ENCODE assay signal across 8 cellular contexts in genomic region chrX:150568320-150569154, GRCh38. TPM values are rescaled to one million over a fixed set of nuclear protein-coding genes. Genes with fewer than 3 reads are reported as not detected.
A peak's percentile ranks its signal among the peaks of the same experiment; 100 is the strongest.
DNase-seq lines count a peak whose midpoint lies in the region; ATAC-seq, FAIRE-seq and TF ChIP-seq lines count a peak whose summit lies in the region.

Gene MTM1 (plus strand): TSS chrX:150568621. CDS start chrX:150592615, 23,994 bp downstream.

- H3K27ac ChIP-seq in iPS-20b (ENCODE audit: low read length) (no peak within 1 kb of the TSS), skeletal muscle tissue (ENCODE audit: low read depth, low read length) (peak within 1 kb of the TSS; percentile 71)

- in situ Hi-C loops in GM18951 (cut with MboI; ENCODE audit: low sequenced_read_pairs, unreplicated experiment), result no loop called here

- TF ChIP-seq CTCF in WI38 (IDR thresholded peaks at IDR 0.05; ENCODE audit: low read depth, low read length) (no peak), bronchial epithelial cell (IDR thresholded peaks at IDR 0.05; ENCODE audit: insufficient read depth, low read length, severe bottlenecking) (no peak)

- H3K4me3 ChIP-seq in WI38 (ENCODE audit: low read depth, low read length) (peak within 1 kb of the TSS; percentile 71), bronchial epithelial cell (ENCODE audit: low read depth, low read length) (peak within 1 kb of the TSS; percentile 72), iPS-20b (ENCODE audit: low read length) (peak within 1 kb of the TSS; percentile 75), skeletal muscle tissue (ENCODE audit: low read length in 3 of 3) (peak within 1 kb of the TSS; percentile 70 to 77 (median 75))

- H3K36me3 ChIP-seq in bronchial epithelial cell (ENCODE audit: control insufficient read depth, insufficient read depth, low read length) (no peaks in the 10 kb centered on the region), iPS-20b (ENCODE audit: insufficient read depth, low read depth, low read length) (no peaks in the 10 kb centered on the region), skeletal muscle tissue (ENCODE audit: control insufficient read depth in 3 of 3, insufficient read depth in 3 of 3, low read length in 3 of 3) (no peaks in the 10 kb centered on the region)

- DNase-seq in AG08395 (ENCODE audit: low spot score), result peak; percentile 96
- peak; percentile 92 for DNase-seq in NCI-H2227 treated with DMSO at 0.1 percent for 48 hours (lab: John Stamatoyannopoulos, UW)
- peak; percentile 88 for DNase-seq in bronchial epithelial cell (ENCODE audit: low read depth)

- H3K9me3 ChIP-seq in iPS-20b (ENCODE audit: insufficient read depth, low read depth, low read length) (no peaks in the 10 kb centered on the region), skeletal muscle tissue (ENCODE audit: control insufficient read depth in 3 of 3, low read length in 3 of 3) (no peaks in the 10 kb centered on the region)

- H3K4me1 ChIP-seq in iPS-20b (ENCODE audit: insufficient read depth, low read length), result peaks cover 31% of the 10 kb centered on the region
- H3K4me1 ChIP-seq in skeletal muscle tissue (ENCODE audit: control insufficient read depth in 3 of 3, insufficient read depth in 3 of 3, low read length in 3 of 3), result peaks cover 9 to 14% (median 12%) of the 10 kb centered on the region in 3 donors

- ATAC-seq in HG03175 (IDR thresholded peaks at IDR 0.05; ENCODE audit: unreplicated experiment), result peak; percentile 94

- H3K27me3 ChIP-seq in bronchial epithelial cell (ENCODE audit: control insufficient read depth, insufficient read depth, low read length) (no peaks in the 10 kb centered on the region), iPS-20b (ENCODE audit: insufficient read depth, low read length) (peaks cover 10% of the 10 kb centered on the region; the same call in 1 of the 2 replicates), skeletal muscle tissue (ENCODE audit: control insufficient read depth in 3 of 3, insufficient read depth in 3 of 3, low read length in 3 of 3) (no peaks in the 10 kb centered on the region)

- TF ChIP-seq POLR2A in GM18951 (IDR thresholded peaks at IDR 0.05; ENCODE audit: extremely low read depth, insufficient read depth, insufficient read length), result peak; percentile 46

- no peak for FAIRE-seq in bronchial epithelial cell (lab: Jason Lieb, UNC)

- H3K9ac ChIP-seq in iPS-20b (ENCODE audit: low read depth, low read length) (peak within 1 kb of the TSS; percentile 64; the same call in 1 of the 2 replicates), skeletal muscle tissue (ENCODE audit: low read depth in 1 of 3, low read length in 3 of 3) (peak within 1 kb of the TSS; percentile 65 to 79 (median 76))

RNA-seq across cellular contexts. Expression of gene MTM1, which starts in this region (rescaled TPM):
- total RNA-seq in bronchial epithelial cell, result 11.3 and 15.2 TPM in 2 replicates
- total RNA-seq in skeletal muscle tissue, result 9.4 TPM
